In genomic region chr19:45401815-45402468, GRCh38 we compare ENCODE assay signal across 16 cellular contexts. TPM values are rescaled to one million over a fixed set of nuclear protein-coding genes. Genes with fewer than 3 reads are reported as not detected.
DNase-seq lines count a peak whose midpoint lies in the region; ATAC-seq, FAIRE-seq and TF ChIP-seq lines count a peak whose summit lies in the region.
"Had no signal": no experiment of that assay in that cellular context is flagged by ENCODE, and none has a peak within 500 bp of the region (broad histone marks: within the 10 kb centered on the region; RNA-seq: fewer than 3 reads in every experiment).

No MANE protein-coding gene starts in this region.

- TF ChIP-seq CTCF in HepG2 (CRISPR knock-in tag; IDR thresholded peaks at IDR 0.05) (no peak), right lobe of liver (IDR thresholded peaks at IDR 0.05) (no peak), cardiac fibroblast (IDR thresholded peaks at IDR 0.05; ENCODE audit: low read depth, low read length) (peak; percentile 35), PC-3 (conservative IDR thresholded peaks at IDR 0.05; ENCODE audit: low read depth, low read length) (no peak)

- no peak overlapping the region for H3K27ac ChIP-seq in HepG2 (ENCODE audit: extremely low read length, insufficient read depth, low read length)
- no peak overlapping the region for H3K27ac ChIP-seq in right lobe of liver
- H3K27ac ChIP-seq in mesenchymal stem cell (ENCODE audit: low read length, poor library complexity, severe bottlenecking): no peak overlapping the region
- H3K27ac ChIP-seq in PC-3 (ENCODE audit: low read length): no peak overlapping the region
- H3K27ac ChIP-seq: neutrophil, thoracic aorta had no signal

- H3K9me3 ChIP-seq in HepG2 (ENCODE audit: low read length) (no peaks in the 10 kb centered on the region), right lobe of liver (no peaks in the 10 kb centered on the region), mesenchymal stem cell (ENCODE audit: control insufficient read depth, low read length) (no peaks in the 10 kb centered on the region), PC-3 (ENCODE audit: low read length) (no peaks in the 10 kb centered on the region)
- H3K9me3 ChIP-seq: neutrophil, thoracic aorta had no signal

- intact Hi-C loops in HepG2 (cut with micrococcal nuclease; ENCODE audit: unreplicated experiment) (no loop called here), right lobe of liver (cut with DNase I) (no loop called here), PC-3 (cut with micrococcal nuclease) (no loop called here)

- TF ChIP-seq EP300 in HepG2 (IDR thresholded peaks at IDR 0.05; ENCODE audit: low read depth in 2 of 2, low read length in 2 of 2) (no peak), HepG2 (CRISPR knock-in tag; IDR thresholded peaks at IDR 0.05; ENCODE audit: borderline replicate concordance) (no peak)

- H2BK120ac ChIP-seq in mesenchymal stem cell (ENCODE audit: low read depth, low read length): no peak overlapping the region

- H3K23ac ChIP-seq in mesenchymal stem cell (ENCODE audit: low read length in 2 of 2): no peak overlapping the region

- H2BK15ac ChIP-seq in mesenchymal stem cell (ENCODE audit: low read depth, poor library complexity, severe bottlenecking): peak overlapping the region; percentile 68

- no peaks in the 10 kb centered on the region for H3F3A ChIP-seq in PC-3 (ENCODE audit: low read length, unreplicated experiment)

- peaks cover 30% of the 10 kb centered on the region for H3K79me1 ChIP-seq in mesenchymal stem cell (replicated peaks; ENCODE audit: low read length, poor library complexity, severe bottlenecking)

- H2AFZ ChIP-seq in HepG2 (ENCODE audit: low read length) (no peak overlapping the region), mesenchymal stem cell (ENCODE audit: low read depth, low read length) (no peak overlapping the region), PC-3 (ENCODE audit: low read length) (no peak overlapping the region)

- H2BK5ac ChIP-seq in mesenchymal stem cell (ENCODE audit: low read depth, low read length, poor library complexity, severe bottlenecking): no peak overlapping the region

- POLR2A ChIA-PET in HepG2 (lab: Yijun Ruan, JAX): no interaction called here
- POLR2A ChIA-PET in PC-3 (lab: Charles Lee; ENCODE audit: unreplicated experiment): no interaction called here

- H3K27me3 ChIP-seq in HepG2 (ENCODE audit: control insufficient read depth in 1 of 2, insufficient read depth in 2 of 2, low read length in 2 of 2) (no peaks in the 10 kb centered on the region; a peak in 1 of 5 replicates), right lobe of liver (no peaks in the 10 kb centered on the region), mesenchymal stem cell (ENCODE audit: control insufficient read depth in 1 of 2, insufficient read depth in 1 of 2, low read length in 2 of 2) (no peaks in the 10 kb centered on the region), PC-3 (ENCODE audit: low read length) (no peaks in the 10 kb centered on the region)

- no peak overlapping the region for H3K14ac ChIP-seq in mesenchymal stem cell (ENCODE audit: low read length in 2 of 2)

- no peak overlapping the region for H2BK12ac ChIP-seq in mesenchymal stem cell (ENCODE audit: low read length in 2 of 2)

- in situ Hi-C loops in HepG2 (cut with HindIII; ENCODE audit: extremely low pct_ligation_motif_present, low pct_unique_long_range_greater_than_20kb): no loop called here

- TF ChIP-seq RAD21 in HepG2 (CRISPR knock-in tag; IDR thresholded peaks at IDR 0.05): no peak

- peaks cover 0 to 6% of the 10 kb centered on the region in 2 experiments; a peak in 1 of 5 replicates for H3K36me3 ChIP-seq in HepG2 (replicated peaks in 1 of 2; ENCODE audit: control insufficient read depth in 1 of 2, insufficient read depth in 2 of 2, low read length in 2 of 2)
- H3K36me3 ChIP-seq in right lobe of liver: no peaks in the 10 kb centered on the region
- H3K36me3 ChIP-seq in mesenchymal stem cell (ENCODE audit: control insufficient read depth in 1 of 2, insufficient read depth in 2 of 2, low read depth in 1 of 2, low read length in 2 of 2): peaks cover 0 to 7% of the 10 kb centered on the region in 2 experiments
- no peaks in the 10 kb centered on the region for H3K36me3 ChIP-seq in PC-3 (ENCODE audit: low read depth, low read length)
- H3K36me3 ChIP-seq: neutrophil, thoracic aorta had no signal

- H3K4me2 ChIP-seq in HepG2 (ENCODE audit: low read depth, low read length): no peak overlapping the region
- H3K4me2 ChIP-seq in mesenchymal stem cell (ENCODE audit: low read length, poor library complexity, severe bottlenecking): peak overlapping the region; percentile 3
- no peak overlapping the region for H3K4me2 ChIP-seq in PC-3 (ENCODE audit: low read length)

- WGBS in HepG2 (ENCODE audit: low lambda C conversion rate): 95% methylated on average over 16 of the region's 16 CpGs
- WGBS in right lobe of liver (ENCODE audit: insufficient coverage, low coverage, low lambda C conversion rate, missing lambda C conversion rate): 63% methylated on average over 13 of the region's 16 CpGs
- 46% methylated on average over 14 of the region's 16 CpGs for WGBS in mesenchymal stem cell

- no peak overlapping the region for H3K4ac ChIP-seq in mesenchymal stem cell (ENCODE audit: low read depth in 1 of 2, low read length in 2 of 2)

- CTCF ChIA-PET in HepG2 (lab: Yijun Ruan, JAX; ENCODE audit: low intra/inter-chr PET ratio, low total read pairs): interaction anchor here (0.6 kb wide), 1 partner anchor 103 kb away, joined by 3 read pairs; no protein-coding TSS in a partner anchor
- CTCF ChIA-PET in PC-3 (lab: Charles Lee): no interaction called here

- H3K4me3 ChIP-seq in HepG2 (replicated peaks in 1 of 3; ENCODE audit: insufficient read depth in 1 of 3, low read depth in 2 of 3, low read length in 3 of 3) (no peak overlapping the region), right lobe of liver (no peak overlapping the region), cardiac fibroblast (replicated peaks in 1 of 2; ENCODE audit: low read depth in 2 of 2, low read length in 2 of 2) (no peak overlapping the region), mesenchymal stem cell (ENCODE audit: insufficient read depth in 1 of 2, low read depth in 1 of 2, low read length in 2 of 2) (no peak overlapping the region), PC-3 (ENCODE audit: low read length) (no peak overlapping the region)
- H3K4me3 ChIP-seq: lung, thoracic aorta had no signal

- TF ChIP-seq POLR2A in HepG2 (IDR thresholded peaks at IDR 0.05; ENCODE audit: insufficient read depth in 1 of 2, low read depth in 2 of 2, low read length in 2 of 2): no peak
- no peak for TF ChIP-seq POLR2A in right lobe of liver (IDR thresholded peaks at IDR 0.05)

- H4K20me1 ChIP-seq in HepG2 (ENCODE audit: insufficient read depth, low read length) (no peaks in the 10 kb centered on the region), PC-3 (ENCODE audit: low read length) (no peaks in the 10 kb centered on the region)

- H2AK5ac ChIP-seq in mesenchymal stem cell (ENCODE audit: low read length, severe bottlenecking): no peak overlapping the region

- H3K4me1 ChIP-seq in HepG2 (ENCODE audit: insufficient read depth, low read length) (peaks cover 18% of the 10 kb centered on the region), right lobe of liver (peaks cover 0 to 12% (median 3%) of the 10 kb centered on the region in 4 donors), mesenchymal stem cell (ENCODE audit: control insufficient read depth, insufficient read depth, low read depth, low read length) (peaks cover 34% of the 10 kb centered on the region), PC-3 (ENCODE audit: insufficient read depth, low read length) (peaks cover 15% of the 10 kb centered on the region; the same call in 1 of the 2 replicates)

- no peak overlapping the region for H4K91ac ChIP-seq in mesenchymal stem cell (ENCODE audit: low read length)

- ATAC-seq in HepG2 (no peak), right lobe of liver (no peak), GM18502 (IDR thresholded peaks at IDR 0.05; ENCODE audit: poor library complexity, unreplicated experiment) (no peak), HG03039 (IDR thresholded peaks at IDR 0.05; ENCODE audit: unreplicated experiment) (no peak), PC-3 (no peak)
- ATAC-seq: Right ventricle myocardium inferior had no signal

- no peak overlapping the region for H4K8ac ChIP-seq in mesenchymal stem cell (ENCODE audit: low read length)

- DNase-seq in HepG2 (ENCODE audit: low spot score): no peak
- DNase-seq in right lobe of liver: no peak
- DNase-seq in cardiac fibroblast (ENCODE audit: low read depth in 2 of 2): no peak
- no peak for DNase-seq in mesenchymal stem cell
- no peak for DNase-seq in AG08396 (ENCODE audit: low spot score)
- DNase-seq in PC-3: no peak
- DNase-seq: ACHN; activated effector memory CD4-positive, alpha-beta T cell treated with Interleukin-2 at 50 U/mL for 16 hours; NCI-H1436; NCI-H524 had no signal

- H3K79me2 ChIP-seq in HepG2 (ENCODE audit: insufficient read depth, low read length) (peaks cover 16% of the 10 kb centered on the region), PC-3 (ENCODE audit: low read length) (peaks cover 54% of the 10 kb centered on the region)

- H3K9me2 ChIP-seq in PC-3 (replicated peaks; ENCODE audit: low read length): no peaks in the 10 kb centered on the region

- H3K18ac ChIP-seq in mesenchymal stem cell (ENCODE audit: low read depth in 1 of 2, low read length in 2 of 2): no peak overlapping the region

- FAIRE-seq in HepG2 (lab: Jason Lieb, UNC): no peak

- H3K9ac ChIP-seq in HepG2 (ENCODE audit: insufficient read depth, low read depth, low read length) (no peak overlapping the region), mesenchymal stem cell (ENCODE audit: low read length) (no peak overlapping the region), PC-3 (ENCODE audit: low read length) (no peak overlapping the region)

- BruUV-seq in HepG2 (replicated peaks; lab: Mats Ljungman, UMichigan) (no TSS peak), PC-3 (replicated peaks; lab: Mats Ljungman, UMichigan) (no TSS peak)

RNA-seq across cellular contexts. Expression of gene PPP1R13L, which starts 2.9 kb away (rescaled TPM):
- total RNA-seq in HepG2 (2016; rRNA removed; fragmentation: Illumina TruSeq; extraction: Trizol) (1.3 and 1.6 TPM in 2 replicates), right lobe of liver (10 to 100 TPM in 4 of 6 experiments, 1 to 10 TPM in 2; 6.9 to 22.9 (median 14.6) TPM), PC-3 (2014; rRNA removed) (28.6 and 36.4 TPM in 2 replicates)
- total RNA-seq in HepG2 (2016; cell fraction: cytosol; rRNA removed; fragmentation: Illumina TruSeq; extraction: Trizol; ENCODE audit: low read depth): 1.1 TPM in 2 replicates
- 1.5 and 1.9 TPM in 2 replicates for total RNA-seq in HepG2 (2016; cell fraction: insoluble cytoplasmic fraction; rRNA removed; fragmentation: Illumina TruSeq; extraction: Trizol)
- 2.2 and 2.4 TPM in 2 replicates for total RNA-seq in HepG2 (2016; cell fraction: membrane; rRNA removed; fragmentation: Illumina TruSeq; extraction: Trizol)
- total RNA-seq in HepG2 (2016; cell fraction: nucleus; rRNA removed; fragmentation: Illumina TruSeq; extraction: Trizol): 3.1 and 3.3 TPM in 2 replicates
- polyA plus RNA-seq in HepG2 (2011; rRNA removed): 6.6 and 8.8 TPM in 2 replicates
- polyA plus RNA-seq in HepG2 (2011; cell fraction: cytosol; rRNA removed): 3.8 and 5.5 TPM in 2 replicates
- polyA plus RNA-seq in HepG2 (2011; cell fraction: nucleus; rRNA removed): 38.9 and 47.2 TPM in 2 replicates
- 18.0 and 19.6 TPM in 2 replicates for polyA plus RNA-seq in HepG2 (2012)
- 0.78 and 1.1 TPM in 2 replicates for polyA plus RNA-seq in HepG2 (2016; cell fraction: cytosol; fragmentation: Illumina TruSeq; extraction: Trizol; ENCODE audit: low read depth)
- 3.8 and 3.9 TPM in 2 replicates for polyA plus RNA-seq in HepG2 (2016; cell fraction: insoluble cytoplasmic fraction; fragmentation: Illumina TruSeq; extraction: Trizol; ENCODE audit: low read depth)
- polyA plus RNA-seq in HepG2 (2016; cell fraction: membrane; fragmentation: Illumina TruSeq; extraction: Trizol; ENCODE audit: low read depth): 1.6 and 1.9 TPM in 2 replicates
- polyA plus RNA-seq in HepG2 (2016; cell fraction: nucleus; fragmentation: Illumina TruSeq; extraction: Trizol; ENCODE audit: insufficient read depth, low read depth): 8.3 and 10.5 TPM in 2 replicates
- polyA minus RNA-seq in HepG2 (2011; rRNA and poly(A)+ RNA removed; ENCODE audit: low replicate concordance): 6.9 and 17.3 TPM in 2 replicates
- 13.4 and 14.9 TPM in 2 replicates for polyA minus RNA-seq in HepG2 (2011; cell fraction: cytosol; rRNA and poly(A)+ RNA removed)
- polyA minus RNA-seq in HepG2 (2011; cell fraction: nucleus; rRNA and poly(A)+ RNA removed): 8.0 and 9.2 TPM in 2 replicates
- 9.0 TPM for polyA plus RNA-seq in mesenchymal stem cell (2013, experiment 1 of 2)
- polyA plus RNA-seq in mesenchymal stem cell (2013, experiment 2 of 2): 9.8 TPM

RNA-seq across cellular contexts. Expression of gene POLR1G, which starts 4.5 kb away (rescaled TPM):
- total RNA-seq in HepG2 (2016; rRNA removed; fragmentation: Illumina TruSeq; extraction: Trizol): 20.8 and 23.3 TPM in 2 replicates
- 2.6 TPM in 2 replicates for total RNA-seq in HepG2 (2016; cell fraction: cytosol; rRNA removed; fragmentation: Illumina TruSeq; extraction: Trizol; ENCODE audit: low read depth)
- total RNA-seq in HepG2 (2016; cell fraction: insoluble cytoplasmic fraction; rRNA removed; fragmentation: Illumina TruSeq; extraction: Trizol): 19.8 and 20.1 TPM in 2 replicates
- 7.7 and 8.2 TPM in 2 replicates for total RNA-seq in HepG2 (2016; cell fraction: membrane; rRNA removed; fragmentation: Illumina TruSeq; extraction: Trizol)
- total RNA-seq in HepG2 (2016; cell fraction: nucleus; rRNA removed; fragmentation: Illumina TruSeq; extraction: Trizol): 9.2 and 11.6 TPM in 2 replicates
- 3.5 and 4.3 TPM in 2 replicates for polyA plus RNA-seq in HepG2 (2011; rRNA removed)
- polyA plus RNA-seq in HepG2 (2011; cell fraction: cytosol; rRNA removed): 2.5 and 3.4 TPM in 2 replicates
- polyA plus RNA-seq in HepG2 (2011; cell fraction: nucleus; rRNA removed): 2.3 and 2.6 TPM in 2 replicates
- polyA plus RNA-seq in HepG2 (2012): 3.3 and 3.7 TPM in 2 replicates
- polyA plus RNA-seq in HepG2 (2016; cell fraction: cytosol; fragmentation: Illumina TruSeq; extraction: Trizol; ENCODE audit: low read depth): 1.6 and 1.7 TPM in 2 replicates
- polyA plus RNA-seq in HepG2 (2016; cell fraction: insoluble cytoplasmic fraction; fragmentation: Illumina TruSeq; extraction: Trizol; ENCODE audit: low read depth): 21.9 and 22.7 TPM in 2 replicates
- 5.1 and 5.5 TPM in 2 replicates for polyA plus RNA-seq in HepG2 (2016; cell fraction: membrane; fragmentation: Illumina TruSeq; extraction: Trizol; ENCODE audit: low read depth)
- 16.0 and 16.6 TPM in 2 replicates for polyA plus RNA-seq in HepG2 (2016; cell fraction: nucleus; fragmentation: Illumina TruSeq; extraction: Trizol; ENCODE audit: insufficient read depth, low read depth)
- 4.8 and 9.0 TPM in 2 replicates for polyA minus RNA-seq in HepG2 (2011; rRNA and poly(A)+ RNA removed; ENCODE audit: low replicate concordance)
- polyA minus RNA-seq in HepG2 (2011; cell fraction: cytosol; rRNA and poly(A)+ RNA removed): 4.7 and 6.7 TPM in 2 replicates
- polyA minus RNA-seq in HepG2 (2011; cell fraction: nucleus; rRNA and poly(A)+ RNA removed): 1.7 and 1.9 TPM in 2 replicates
- total RNA-seq in right lobe of liver: 1 to 10 TPM; 1.3 to 4.5 (median 3.2) TPM
- 6.0 TPM for polyA plus RNA-seq in mesenchymal stem cell (2013, experiment 1 of 2)
- polyA plus RNA-seq in mesenchymal stem cell (2013, experiment 2 of 2): 6.5 TPM
- total RNA-seq in PC-3 (2014; rRNA removed): 25.9 and 43.0 TPM in 2 replicates

RNA-seq across cellular contexts. Expression of gene ERCC1, which starts 21.8 kb away (rescaled TPM):
- total RNA-seq in HepG2 (2016; rRNA removed; fragmentation: Illumina TruSeq; extraction: Trizol) (39.3 and 40.0 TPM in 2 replicates), right lobe of liver (10 to 100 TPM; 19.2 to 29.4 (median 22.6) TPM), PC-3 (2014; rRNA removed) (56.2 and 57.3 TPM in 2 replicates)
- total RNA-seq in HepG2 (2016; cell fraction: cytosol; rRNA removed; fragmentation: Illumina TruSeq; extraction: Trizol; ENCODE audit: low read depth): 45.6 and 63.1 TPM in 2 replicates
- 33.8 and 46.8 TPM in 2 replicates for total RNA-seq in HepG2 (2016; cell fraction: insoluble cytoplasmic fraction; rRNA removed; fragmentation: Illumina TruSeq; extraction: Trizol)
- 47.2 and 50.6 TPM in 2 replicates for total RNA-seq in HepG2 (2016; cell fraction: membrane; rRNA removed; fragmentation: Illumina TruSeq; extraction: Trizol)
- 15.5 and 16.4 TPM in 2 replicates for total RNA-seq in HepG2 (2016; cell fraction: nucleus; rRNA removed; fragmentation: Illumina TruSeq; extraction: Trizol)
- 66.4 and 76.6 TPM in 2 replicates for polyA plus RNA-seq in HepG2 (2011; rRNA removed)
- 48.2 and 78.5 TPM in 2 replicates for polyA plus RNA-seq in HepG2 (2011; cell fraction: cytosol; rRNA removed)
- 84.4 and 86.6 TPM in 2 replicates for polyA plus RNA-seq in HepG2 (2011; cell fraction: nucleus; rRNA removed)
- 38.8 and 40.5 TPM in 2 replicates for polyA plus RNA-seq in HepG2 (2012)
- polyA plus RNA-seq in HepG2 (2016; cell fraction: cytosol; fragmentation: Illumina TruSeq; extraction: Trizol; ENCODE audit: low read depth): 57.8 and 73.2 TPM in 2 replicates
- polyA plus RNA-seq in HepG2 (2016; cell fraction: insoluble cytoplasmic fraction; fragmentation: Illumina TruSeq; extraction: Trizol; ENCODE audit: low read depth): 53.9 and 54.0 TPM in 2 replicates
- 53.9 and 61.0 TPM in 2 replicates for polyA plus RNA-seq in HepG2 (2016; cell fraction: membrane; fragmentation: Illumina TruSeq; extraction: Trizol; ENCODE audit: low read depth)
- 40.4 and 44.1 TPM in 2 replicates for polyA plus RNA-seq in HepG2 (2016; cell fraction: nucleus; fragmentation: Illumina TruSeq; extraction: Trizol; ENCODE audit: insufficient read depth, low read depth)
- polyA minus RNA-seq in HepG2 (2011; rRNA and poly(A)+ RNA removed; ENCODE audit: low replicate concordance): 68.2 and 77.1 TPM in 2 replicates
- polyA minus RNA-seq in HepG2 (2011; cell fraction: cytosol; rRNA and poly(A)+ RNA removed): 28.0 and 42.8 TPM in 2 replicates
- polyA minus RNA-seq in HepG2 (2011; cell fraction: nucleus; rRNA and poly(A)+ RNA removed): 23.7 and 24.2 TPM in 2 replicates
- 96.4 TPM for polyA plus RNA-seq in mesenchymal stem cell (2013, experiment 1 of 2)
- polyA plus RNA-seq in mesenchymal stem cell (2013, experiment 2 of 2): 96.1 TPM

RNA-seq across cellular contexts. Expression of gene ERCC2, which starts 31.6 kb away (rescaled TPM):
- total RNA-seq in HepG2 (2016; rRNA removed; fragmentation: Illumina TruSeq; extraction: Trizol) (20.5 and 25.4 TPM in 2 replicates), right lobe of liver (10 to 100 TPM in 5 of 6 experiments, 1 to 10 TPM in 1; 9.8 to 13.7 (median 11.3) TPM), PC-3 (2014; rRNA removed) (48.0 and 57.5 TPM in 2 replicates)
- total RNA-seq in HepG2 (2016; cell fraction: cytosol; rRNA removed; fragmentation: Illumina TruSeq; extraction: Trizol; ENCODE audit: low read depth): 4.8 and 6.0 TPM in 2 replicates
- 17.4 and 24.0 TPM in 2 replicates for total RNA-seq in HepG2 (2016; cell fraction: insoluble cytoplasmic fraction; rRNA removed; fragmentation: Illumina TruSeq; extraction: Trizol)
- 10.7 and 11.8 TPM in 2 replicates for total RNA-seq in HepG2 (2016; cell fraction: membrane; rRNA removed; fragmentation: Illumina TruSeq; extraction: Trizol)
- total RNA-seq in HepG2 (2016; cell fraction: nucleus; rRNA removed; fragmentation: Illumina TruSeq; extraction: Trizol): 18.4 and 26.1 TPM in 2 replicates
- polyA plus RNA-seq in HepG2 (2011; rRNA removed): 49.2 and 63.4 TPM in 2 replicates
- 18.2 and 21.9 TPM in 2 replicates for polyA plus RNA-seq in HepG2 (2011; cell fraction: cytosol; rRNA removed)
- polyA plus RNA-seq in HepG2 (2011; cell fraction: nucleus; rRNA removed): 186 and 287 TPM in 2 replicates
- polyA plus RNA-seq in HepG2 (2012): 34.7 and 38.8 TPM in 2 replicates
- 6.0 and 6.6 TPM in 2 replicates for polyA plus RNA-seq in HepG2 (2016; cell fraction: cytosol; fragmentation: Illumina TruSeq; extraction: Trizol; ENCODE audit: low read depth)
- polyA plus RNA-seq in HepG2 (2016; cell fraction: insoluble cytoplasmic fraction; fragmentation: Illumina TruSeq; extraction: Trizol; ENCODE audit: low read depth): 21.0 and 26.5 TPM in 2 replicates
- polyA plus RNA-seq in HepG2 (2016; cell fraction: membrane; fragmentation: Illumina TruSeq; extraction: Trizol; ENCODE audit: low read depth): 12.1 and 13.4 TPM in 2 replicates
- polyA plus RNA-seq in HepG2 (2016; cell fraction: nucleus; fragmentation: Illumina TruSeq; extraction: Trizol; ENCODE audit: insufficient read depth, low read depth): 89.8 and 93.0 TPM in 2 replicates
- polyA minus RNA-seq in HepG2 (2011; rRNA and poly(A)+ RNA removed; ENCODE audit: low replicate concordance): 22.0 and 75.7 TPM in 2 replicates
- polyA minus RNA-seq in HepG2 (2011; cell fraction: cytosol; rRNA and poly(A)+ RNA removed): 19.7 and 20.4 TPM in 2 replicates
- 28.0 and 29.0 TPM in 2 replicates for polyA minus RNA-seq in HepG2 (2011; cell fraction: nucleus; rRNA and poly(A)+ RNA removed)
- 33.5 TPM for polyA plus RNA-seq in mesenchymal stem cell (2013, experiment 1 of 2)
- polyA plus RNA-seq in mesenchymal stem cell (2013, experiment 2 of 2): 33.3 TPM
